Comparison of ENCODE assay signal across 15 cellular contexts in genomic region chr2:71592181-71592711, GRCh38.
DNase-seq lines count a peak whose midpoint lies in the region; ATAC-seq and TF ChIP-seq lines count a peak whose summit lies in the region.
"Had no signal": no experiment of that assay in that cellular context is flagged by ENCODE, and none has a peak within 500 bp of the region (broad histone marks: within the 10 kb centered on the region; RNA-seq: fewer than 3 reads in every experiment).

No MANE protein-coding gene starts in this region.

- no peak overlapping the region for H3K4me3 Mint-ChIP-seq in WTC11
- H3K4me3 Mint-ChIP-seq in activated CD4-positive, alpha-beta memory T cell treated with anti-CD3 and anti-CD28 coated beads, Interleukin-2, amount 10 ng/mL, durations not matched to agents 7 days and 5 days, result no peak overlapping the region
- H3K4me3 Mint-ChIP-seq: natural killer cell treated with Interleukin-12 subunit alpha and Interleukin-12 subunit beta and Interleukin-15 and Interleukin-18, amount 100 ng/mL, for 72 hours had no signal

- no peak overlapping the region for H3K9ac ChIP-seq in parathyroid adenoma

- peaks cover 27% of the 10 kb centered on the region for H3K4me1 Mint-ChIP-seq in WTC11
- no peaks in the 10 kb centered on the region for H3K4me1 Mint-ChIP-seq in activated CD4-positive, alpha-beta memory T cell treated with anti-CD3 and anti-CD28 coated beads, Interleukin-2, amount 10 ng/mL, durations not matched to agents 7 days and 5 days

- H3K4me3 ChIP-seq in parathyroid adenoma (ENCODE audit: low read depth, low read length) (no peak overlapping the region), stomach (no peak overlapping the region)

- no peaks in the 10 kb centered on the region for H3K79me2 ChIP-seq in parathyroid adenoma

- TF ChIP-seq CTCF in WTC11 (IDR thresholded peaks at IDR 0.05) (no peak), parathyroid adenoma (IDR thresholded peaks at IDR 0.05) (no peak), stomach (IDR thresholded peaks at IDR 0.05) (no peak)

- no peak for TF ChIP-seq EP300 in stomach (IDR thresholded peaks at IDR 0.05)

- H3K27ac Mint-ChIP-seq in WTC11, result no peak overlapping the region
- no peak overlapping the region for H3K27ac Mint-ChIP-seq in activated CD4-positive, alpha-beta memory T cell treated with anti-CD3 and anti-CD28 coated beads, Interleukin-2, amount 10 ng/mL, durations not matched to agents 7 days and 5 days
- H3K27ac Mint-ChIP-seq: natural killer cell treated with Interleukin-12 subunit alpha and Interleukin-12 subunit beta and Interleukin-15 and Interleukin-18, amount 100 ng/mL, for 72 hours had no signal

- POLR2A ChIA-PET in WTC11 (lab: Charles Lee), result interaction anchor here (0.6 kb wide), 1 partner anchor 37 kb away, joined by 5 read pairs; no protein-coding TSS in a partner anchor
- POLR2A ChIA-PET in activated CD4-positive, alpha-beta memory T cell treated with anti-CD3 and anti-CD28 coated beads, Interleukin-2, amount 10 ng/mL, durations not matched to agents 7 days and 5 days (lab: Charles Lee), result no interaction called here

- no peaks in the 10 kb centered on the region for H3K27me3 Mint-ChIP-seq in WTC11 (ENCODE audit: low read depth)
- no peaks in the 10 kb centered on the region for H3K27me3 Mint-ChIP-seq in activated CD4-positive, alpha-beta memory T cell treated with anti-CD3 and anti-CD28 coated beads, Interleukin-2, amount 10 ng/mL, durations not matched to agents 7 days and 5 days
- H3K27me3 Mint-ChIP-seq: natural killer cell treated with Interleukin-12 subunit alpha and Interleukin-12 subunit beta and Interleukin-15 and Interleukin-18, amount 100 ng/mL, for 72 hours had no signal

- intact Hi-C loops in stomach (cut with DNase I; ENCODE audit: low total_unique reads), result no loop called here

- no peaks in the 10 kb centered on the region for H3K36me3 Mint-ChIP-seq in WTC11
- H3K36me3 Mint-ChIP-seq in activated CD4-positive, alpha-beta memory T cell treated with anti-CD3 and anti-CD28 coated beads, Interleukin-2, amount 10 ng/mL, durations not matched to agents 7 days and 5 days (ENCODE audit: low read depth), result no peaks in the 10 kb centered on the region
- H3K36me3 Mint-ChIP-seq: natural killer cell treated with Interleukin-12 subunit alpha and Interleukin-12 subunit beta and Interleukin-15 and Interleukin-18, amount 100 ng/mL, for 72 hours had no signal

- H3K4me2 ChIP-seq in parathyroid adenoma (ENCODE audit: low read length), result no peak overlapping the region

- no peaks in the 10 kb centered on the region for H3K9me3 Mint-ChIP-seq in WTC11
- H3K9me3 Mint-ChIP-seq in activated CD4-positive, alpha-beta memory T cell treated with anti-CD3 and anti-CD28 coated beads, Interleukin-2, amount 10 ng/mL, durations not matched to agents 7 days and 5 days, result no peaks in the 10 kb centered on the region
- H3K9me3 Mint-ChIP-seq: natural killer cell treated with Interleukin-12 subunit alpha and Interleukin-12 subunit beta and Interleukin-15 and Interleukin-18, amount 100 ng/mL, for 72 hours had no signal

- no peak for TF ChIP-seq POLR2A in stomach (IDR thresholded peaks at IDR 0.05)

- CTCF ChIA-PET in WTC11 (lab: Charles Lee), result interaction anchor here (0.6 to 0.7 kb wide), 2 partner anchors 279 to 359 kb away, joined by 3 to 4 read pairs; no protein-coding TSS in a partner anchor
- CTCF ChIA-PET in activated CD4-positive, alpha-beta memory T cell treated with anti-CD3 and anti-CD28 coated beads, Interleukin-2, amount 10 ng/mL, durations not matched to agents 7 days and 5 days (lab: Charles Lee), result no interaction called here

- WGBS in stomach, 5 donors, result 47 to 74% (median 62%) methylated on average over 10 to 12 of the region's 12 CpGs

- peak overlapping the region; percentile 5 for H2AFZ ChIP-seq in parathyroid adenoma

- DNase-seq in COLO829 (ENCODE audit: low spot score) (peak; percentile 79), WTC11 (ENCODE audit: low spot score) (no peak), hypothalamus (lab: John Stamatoyannopoulos, UW) (peak in 41 of 51 donors; percentile 17 to 83 (median 55)), stomach (no peak), NCI-H446 treated with DMSO at 0.1 percent for 48 hours (lab: John Stamatoyannopoulos, UW) (no peak)
- no peak for DNase-seq in activated effector memory CD4-positive, alpha-beta T cell treated with Interleukin-2 at 50 U/mL for 16 hours
- DNase-seq in activated CD4-positive, alpha-beta memory T cell treated with anti-CD3 and anti-CD28 coated beads, Interleukin-2, amount 10 ng/mL, durations not matched to agents 7 days and 5 days, result no peak
- DNase-seq: effector memory CD4-positive, alpha-beta T cell; foreskin fibroblast; Karpas-422; NCI-H187 treated with DMSO at 0.1 percent for 48 hours; NCI-H82 had no signal

- H3K4me1 ChIP-seq in parathyroid adenoma, result peaks cover 33% of the 10 kb centered on the region
- no peaks in the 10 kb centered on the region for H3K4me1 ChIP-seq in stomach

- no peaks in the 10 kb centered on the region for H3K36me3 ChIP-seq in parathyroid adenoma (ENCODE audit: control insufficient read depth, insufficient read depth, low read length)
- H3K36me3 ChIP-seq in stomach, result peaks cover 0 to 26% (median 11%) of the 10 kb centered on the region in 4 donors

- H3K9me3 ChIP-seq in parathyroid adenoma (ENCODE audit: control insufficient read depth, low read length) (no peaks in the 10 kb centered on the region), stomach (no peaks in the 10 kb centered on the region)

- H3K27ac ChIP-seq in parathyroid adenoma, result no peak overlapping the region
- H3K27ac ChIP-seq in stomach, result no peak overlapping the region
- H3K27ac ChIP-seq: HL-60 had no signal

- H3K27me3 ChIP-seq in parathyroid adenoma (ENCODE audit: control insufficient read depth, insufficient read depth, low read length), result no peaks in the 10 kb centered on the region
- peaks cover 0 to 9% (median 0%) of the 10 kb centered on the region in 3 donors for H3K27me3 ChIP-seq in stomach

- ATAC-seq in WTC11, result peak; percentile 34; the same call in 1 of the 2 replicates
- ATAC-seq: natural killer cell treated with Interleukin-12 subunit alpha and Interleukin-12 subunit beta and Interleukin-15 and Interleukin-18, amount 100 ng/mL, for 72 hours had no signal

TF ChIP-seq in WTC11, 78 proteins besides CTCF, POLR2A, EP300 and RAD21 (continues in another document):
- TF ChIP-seq E2F1 (CRISPR knock-in tag; IDR thresholded peaks at IDR 0.05) (no peak), ZNF138 (CRISPR knock-in tag; conservative IDR thresholded peaks at IDR 0.05) (no peak)
- TF ChIP-seq, protein P1, sequence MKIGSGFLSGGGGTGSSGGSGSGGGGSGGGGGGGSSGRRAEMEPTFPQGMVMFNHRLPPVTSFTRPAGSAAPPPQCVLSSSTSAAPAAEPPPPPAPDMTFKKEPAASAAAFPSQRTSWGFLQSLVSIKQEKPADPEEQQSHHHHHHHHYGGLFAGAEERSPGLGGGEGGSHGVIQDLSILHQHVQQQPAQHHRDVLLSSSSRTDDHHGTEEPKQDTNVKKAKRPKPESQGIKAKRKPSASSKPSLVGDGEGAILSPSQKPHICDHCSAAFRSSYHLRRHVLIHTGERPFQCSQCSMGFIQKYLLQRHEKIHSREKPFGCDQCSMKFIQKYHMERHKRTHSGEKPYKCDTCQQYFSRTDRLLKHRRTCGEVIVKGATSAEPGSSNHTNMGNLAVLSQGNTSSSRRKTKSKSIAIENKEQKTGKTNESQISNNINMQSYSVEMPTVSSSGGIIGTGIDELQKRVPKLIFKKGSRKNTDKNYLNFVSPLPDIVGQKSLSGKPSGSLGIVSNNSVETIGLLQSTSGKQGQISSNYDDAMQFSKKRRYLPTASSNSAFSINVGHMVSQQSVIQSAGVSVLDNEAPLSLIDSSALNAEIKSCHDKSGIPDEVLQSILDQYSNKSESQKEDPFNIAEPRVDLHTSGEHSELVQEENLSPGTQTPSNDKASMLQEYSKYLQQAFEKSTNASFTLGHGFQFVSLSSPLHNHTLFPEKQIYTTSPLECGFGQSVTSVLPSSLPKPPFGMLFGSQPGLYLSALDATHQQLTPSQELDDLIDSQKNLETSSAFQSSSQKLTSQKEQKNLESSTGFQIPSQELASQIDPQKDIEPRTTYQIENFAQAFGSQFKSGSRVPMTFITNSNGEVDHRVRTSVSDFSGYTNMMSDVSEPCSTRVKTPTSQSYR (CRISPR knock-in tag; IDR thresholded peaks at IDR 0.05), result no peak
- TF ChIP-seq, protein P2, sequence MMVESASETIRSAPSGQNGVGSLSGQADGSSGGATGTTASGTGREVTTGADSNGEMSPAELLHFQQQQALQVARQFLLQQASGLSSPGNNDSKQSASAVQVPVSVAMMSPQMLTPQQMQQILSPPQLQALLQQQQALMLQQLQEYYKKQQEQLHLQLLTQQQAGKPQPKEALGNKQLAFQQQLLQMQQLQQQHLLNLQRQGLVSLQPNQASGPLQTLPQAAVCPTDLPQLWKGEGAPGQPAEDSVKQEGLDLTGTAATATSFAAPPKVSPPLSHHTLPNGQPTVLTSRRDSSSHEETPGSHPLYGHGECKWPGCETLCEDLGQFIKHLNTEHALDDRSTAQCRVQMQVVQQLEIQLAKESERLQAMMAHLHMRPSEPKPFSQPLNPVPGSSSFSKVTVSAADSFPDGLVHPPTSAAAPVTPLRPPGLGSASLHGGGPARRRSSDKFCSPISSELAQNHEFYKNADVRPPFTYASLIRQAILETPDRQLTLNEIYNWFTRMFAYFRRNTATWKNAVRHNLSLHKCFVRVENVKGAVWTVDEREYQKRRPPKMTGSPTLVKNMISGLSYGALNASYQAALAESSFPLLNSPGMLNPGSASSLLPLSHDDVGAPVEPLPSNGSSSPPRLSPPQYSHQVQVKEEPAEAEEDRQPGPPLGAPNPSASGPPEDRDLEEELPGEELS (CRISPR knock-in tag; IDR thresholded peaks at IDR 0.05), result no peak

Comparison
In these comparisons a context has a peak if more than half of its experiments do, and no peak if none do; other contexts are left out.
1. DNase-seq: peak in COLO829 (single experiment) and hypothalamus (41 of 51); none in WTC11 (single experiment), stomach (single experiment), NCI-H446 treated with DMSO at 0.1 percent for 48 hours (single experiment), activated effector memory CD4-positive, alpha-beta T cell treated with Interleukin-2 at 50 U/mL for 16 hours (single experiment) and activated CD4-positive, alpha-beta memory T cell treated with anti-CD3 and anti-CD28 coated beads, Interleukin-2, amount 10 ng/mL, durations not matched to agents 7 days and 5 days (single experiment).